In the genomic region with DNA sequence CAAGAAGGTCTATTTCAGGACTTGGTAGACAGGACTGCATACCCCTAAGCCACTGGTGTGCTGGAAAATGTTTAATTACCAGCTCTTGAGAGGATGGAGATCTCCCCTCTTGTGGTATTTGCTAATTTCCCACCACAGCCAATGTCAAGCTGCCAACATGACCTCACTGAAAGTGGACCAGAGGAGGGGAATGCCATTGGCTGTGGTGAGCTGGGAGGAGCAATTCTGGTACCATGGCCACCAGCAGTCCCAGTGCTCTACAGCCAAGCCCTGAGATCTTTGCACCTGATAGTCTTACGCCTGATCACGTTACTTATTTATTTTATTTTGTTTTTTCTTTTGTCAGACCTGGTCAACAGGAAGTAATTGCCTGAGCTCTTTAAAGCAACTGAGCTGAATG, we compare ENCODE assay signal across 1 cellular context.
TF ChIP-seq lines count a peak whose summit lies in the region.

No MANE protein-coding gene starts in this region.

TF ChIP-seq in K562, 482 proteins besides CTCF, POLR2A, EP300 and RAD21:
- TF ChIP-seq, protein P1, sequence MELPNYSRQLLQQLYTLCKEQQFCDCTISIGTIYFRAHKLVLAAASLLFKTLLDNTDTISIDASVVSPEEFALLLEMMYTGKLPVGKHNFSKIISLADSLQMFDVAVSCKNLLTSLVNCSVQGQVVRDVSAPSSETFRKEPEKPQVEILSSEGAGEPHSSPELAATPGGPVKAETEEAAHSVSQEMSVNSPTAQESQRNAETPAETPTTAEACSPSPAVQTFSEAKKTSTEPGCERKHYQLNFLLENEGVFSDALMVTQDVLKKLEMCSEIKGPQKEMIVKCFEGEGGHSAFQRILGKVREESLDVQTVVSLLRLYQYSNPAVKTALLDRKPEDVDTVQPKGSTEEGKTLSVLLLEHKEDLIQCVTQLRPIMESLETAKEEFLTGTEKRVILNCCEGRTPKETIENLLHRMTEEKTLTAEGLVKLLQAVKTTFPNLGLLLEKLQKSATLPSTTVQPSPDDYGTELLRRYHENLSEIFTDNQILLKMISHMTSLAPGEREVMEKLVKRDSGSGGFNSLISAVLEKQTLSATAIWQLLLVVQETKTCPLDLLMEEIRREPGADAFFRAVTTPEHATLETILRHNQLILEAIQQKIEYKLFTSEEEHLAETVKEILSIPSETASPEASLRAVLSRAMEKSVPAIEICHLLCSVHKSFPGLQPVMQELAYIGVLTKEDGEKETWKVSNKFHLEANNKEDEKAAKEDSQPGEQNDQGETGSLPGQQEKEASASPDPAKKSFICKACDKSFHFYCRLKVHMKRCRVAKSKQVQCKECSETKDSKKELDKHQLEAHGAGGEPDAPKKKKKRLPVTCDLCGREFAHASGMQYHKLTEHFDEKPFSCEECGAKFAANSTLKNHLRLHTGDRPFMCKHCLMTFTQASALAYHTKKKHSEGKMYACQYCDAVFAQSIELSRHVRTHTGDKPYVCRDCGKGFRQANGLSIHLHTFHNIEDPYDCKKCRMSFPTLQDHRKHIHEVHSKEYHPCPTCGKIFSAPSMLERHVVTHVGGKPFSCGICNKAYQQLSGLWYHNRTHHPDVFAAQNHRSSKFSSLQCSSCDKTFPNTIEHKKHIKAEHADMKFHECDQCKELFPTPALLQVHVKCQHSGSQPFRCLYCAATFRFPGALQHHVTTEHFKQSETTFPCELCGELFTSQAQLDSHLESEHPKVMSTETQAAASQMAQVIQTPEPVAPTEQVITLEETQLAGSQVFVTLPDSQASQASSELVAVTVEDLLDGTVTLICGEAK (IDR thresholded peaks at IDR 0.05), result no peak
- TF ChIP-seq, protein P1 (CRISPR knock-in tag; IDR thresholded peaks at IDR 0.05), result no peak
- no peak for TF ChIP-seq RNF2 (IDR thresholded peaks at IDR 0.05)
- TF ChIP-seq TRIM24 (IDR thresholded peaks at IDR 0.05), result no peak
- no peak for TF ChIP-seq RBBP5 (IDR thresholded peaks at IDR 0.05; ENCODE audit: borderline replicate concordance, insufficient read depth, low read length, poor library complexity, severe bottlenecking)
- no peak for TF ChIP-seq NR4A1 (CRISPR knock-in tag; IDR thresholded peaks at IDR 0.05)
- no peak for TF ChIP-seq NR4A1 (tag; IDR thresholded peaks at IDR 0.05)
- TF ChIP-seq, protein P2, sequence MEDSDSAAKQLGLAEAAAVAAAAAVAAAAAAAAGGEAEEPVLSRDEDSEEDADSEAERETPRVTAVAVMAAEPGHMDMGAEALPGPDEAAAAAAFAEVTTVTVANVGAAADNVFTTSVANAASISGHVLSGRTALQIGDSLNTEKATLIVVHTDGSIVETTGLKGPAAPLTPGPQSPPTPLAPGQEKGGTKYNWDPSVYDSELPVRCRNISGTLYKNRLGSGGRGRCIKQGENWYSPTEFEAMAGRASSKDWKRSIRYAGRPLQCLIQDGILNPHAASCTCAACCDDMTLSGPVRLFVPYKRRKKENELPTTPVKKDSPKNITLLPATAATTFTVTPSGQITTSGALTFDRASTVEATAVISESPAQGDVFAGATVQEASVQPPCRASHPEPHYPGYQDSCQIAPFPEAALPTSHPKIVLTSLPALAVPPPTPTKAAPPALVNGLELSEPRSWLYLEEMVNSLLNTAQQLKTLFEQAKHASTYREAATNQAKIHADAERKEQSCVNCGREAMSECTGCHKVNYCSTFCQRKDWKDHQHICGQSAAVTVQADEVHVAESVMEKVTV (CRISPR knock-in tag; IDR thresholded peaks at IDR 0.05), result no peak
- TF ChIP-seq MYNN (IDR thresholded peaks at IDR 0.05), result no peak
- no peak for TF ChIP-seq MYNN (CRISPR knock-in tag; IDR thresholded peaks at IDR 0.05)
- TF ChIP-seq, protein P3, sequence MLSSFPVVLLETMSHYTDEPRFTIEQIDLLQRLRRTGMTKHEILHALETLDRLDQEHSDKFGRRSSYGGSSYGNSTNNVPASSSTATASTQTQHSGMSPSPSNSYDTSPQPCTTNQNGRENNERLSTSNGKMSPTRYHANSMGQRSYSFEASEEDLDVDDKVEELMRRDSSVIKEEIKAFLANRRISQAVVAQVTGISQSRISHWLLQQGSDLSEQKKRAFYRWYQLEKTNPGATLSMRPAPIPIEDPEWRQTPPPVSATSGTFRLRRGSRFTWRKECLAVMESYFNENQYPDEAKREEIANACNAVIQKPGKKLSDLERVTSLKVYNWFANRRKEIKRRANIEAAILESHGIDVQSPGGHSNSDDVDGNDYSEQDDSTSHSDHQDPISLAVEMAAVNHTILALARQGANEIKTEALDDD (IDR thresholded peaks at IDR 0.05), result no peak
TF ChIP-seq in K562: peak in this region for 0.
